In the genomic region with DNA sequence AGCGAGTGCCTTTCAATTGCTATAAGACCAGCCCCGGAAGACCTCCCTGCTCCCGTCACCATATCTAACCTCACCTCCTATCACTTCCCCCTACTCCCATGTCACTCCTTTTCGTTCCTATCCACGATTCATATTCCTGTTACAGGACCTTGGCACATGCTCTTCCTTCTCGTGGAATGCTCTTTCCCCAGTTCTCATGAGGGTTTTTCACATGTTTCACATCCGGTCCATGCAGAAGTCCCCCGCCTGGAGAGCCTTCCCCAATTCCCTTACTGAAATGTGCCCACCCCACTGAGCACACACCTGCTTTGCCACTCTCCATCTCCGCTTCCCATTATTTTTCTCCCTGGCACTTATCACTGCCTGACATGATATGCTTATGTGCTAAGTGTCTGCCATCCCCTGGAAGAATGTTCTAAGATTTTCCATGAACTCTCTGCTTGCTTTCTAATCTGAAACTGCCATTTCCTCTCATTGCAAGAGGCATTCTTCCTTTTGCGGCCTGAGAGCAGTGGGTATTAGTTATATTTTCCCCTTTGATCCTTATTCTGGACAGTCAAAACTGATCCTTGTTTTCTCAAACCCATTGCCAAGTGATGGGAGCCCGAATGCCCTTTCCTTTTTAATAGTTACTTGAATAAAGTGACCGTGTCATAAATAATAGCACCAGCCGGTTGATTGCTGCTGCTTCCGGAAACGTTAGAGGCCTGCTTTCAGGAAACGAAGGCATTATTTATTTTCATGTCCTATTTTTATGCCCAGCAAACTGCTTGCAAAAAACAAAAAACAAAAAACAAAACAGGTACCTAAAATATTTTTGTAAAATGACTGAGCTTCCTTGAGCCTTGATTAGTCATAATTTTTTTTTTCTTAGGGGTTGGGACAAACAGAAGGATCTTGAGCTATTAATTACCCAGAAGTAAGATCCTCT, we compare ENCODE assay signal across 1 cellular context.
TF ChIP-seq lines count a peak whose summit lies in the region.

No MANE protein-coding gene starts in this region.

TF ChIP-seq in GM12878, 131 proteins besides CTCF, POLR2A, EP300 and RAD21 (continued from another document):
- TF ChIP-seq, protein P1, sequence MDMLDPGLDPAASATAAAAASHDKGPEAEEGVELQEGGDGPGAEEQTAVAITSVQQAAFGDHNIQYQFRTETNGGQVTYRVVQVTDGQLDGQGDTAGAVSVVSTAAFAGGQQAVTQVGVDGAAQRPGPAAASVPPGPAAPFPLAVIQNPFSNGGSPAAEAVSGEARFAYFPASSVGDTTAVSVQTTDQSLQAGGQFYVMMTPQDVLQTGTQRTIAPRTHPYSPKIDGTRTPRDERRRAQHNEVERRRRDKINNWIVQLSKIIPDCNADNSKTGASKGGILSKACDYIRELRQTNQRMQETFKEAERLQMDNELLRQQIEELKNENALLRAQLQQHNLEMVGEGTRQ (IDR thresholded peaks at IDR 0.05; ENCODE audit: borderline replicate concordance, low read depth, low read length): no peak
- TF ChIP-seq JUNB (IDR thresholded peaks at IDR 0.05): 0 out of 2 replicates have a peak, but pooled peaks have one; percentile 7
- TF ChIP-seq EZH2 (IDR thresholded peaks at IDR 0.05; ENCODE audit: borderline replicate concordance, control insufficient read depth, low read depth, low read length): no peak
- no peak for TF ChIP-seq SREBF2 (IDR thresholded peaks at IDR 0.05; ENCODE audit: low read length)
- no peak for TF ChIP-seq CBX3 (IDR thresholded peaks at IDR 0.05; ENCODE audit: borderline replicate concordance, low read depth)
- TF ChIP-seq FOXM1 (IDR thresholded peaks at IDR 0.05; ENCODE audit: low read depth, low read length): peak; percentile 31; the same call in 1 of the 2 replicates
- TF ChIP-seq, protein P2, sequence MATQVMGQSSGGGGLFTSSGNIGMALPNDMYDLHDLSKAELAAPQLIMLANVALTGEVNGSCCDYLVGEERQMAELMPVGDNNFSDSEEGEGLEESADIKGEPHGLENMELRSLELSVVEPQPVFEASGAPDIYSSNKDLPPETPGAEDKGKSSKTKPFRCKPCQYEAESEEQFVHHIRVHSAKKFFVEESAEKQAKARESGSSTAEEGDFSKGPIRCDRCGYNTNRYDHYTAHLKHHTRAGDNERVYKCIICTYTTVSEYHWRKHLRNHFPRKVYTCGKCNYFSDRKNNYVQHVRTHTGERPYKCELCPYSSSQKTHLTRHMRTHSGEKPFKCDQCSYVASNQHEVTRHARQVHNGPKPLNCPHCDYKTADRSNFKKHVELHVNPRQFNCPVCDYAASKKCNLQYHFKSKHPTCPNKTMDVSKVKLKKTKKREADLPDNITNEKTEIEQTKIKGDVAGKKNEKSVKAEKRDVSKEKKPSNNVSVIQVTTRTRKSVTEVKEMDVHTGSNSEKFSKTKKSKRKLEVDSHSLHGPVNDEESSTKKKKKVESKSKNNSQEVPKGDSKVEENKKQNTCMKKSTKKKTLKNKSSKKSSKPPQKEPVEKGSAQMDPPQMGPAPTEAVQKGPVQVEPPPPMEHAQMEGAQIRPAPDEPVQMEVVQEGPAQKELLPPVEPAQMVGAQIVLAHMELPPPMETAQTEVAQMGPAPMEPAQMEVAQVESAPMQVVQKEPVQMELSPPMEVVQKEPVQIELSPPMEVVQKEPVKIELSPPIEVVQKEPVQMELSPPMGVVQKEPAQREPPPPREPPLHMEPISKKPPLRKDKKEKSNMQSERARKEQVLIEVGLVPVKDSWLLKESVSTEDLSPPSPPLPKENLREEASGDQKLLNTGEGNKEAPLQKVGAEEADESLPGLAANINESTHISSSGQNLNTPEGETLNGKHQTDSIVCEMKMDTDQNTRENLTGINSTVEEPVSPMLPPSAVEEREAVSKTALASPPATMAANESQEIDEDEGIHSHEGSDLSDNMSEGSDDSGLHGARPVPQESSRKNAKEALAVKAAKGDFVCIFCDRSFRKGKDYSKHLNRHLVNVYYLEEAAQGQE (IDR thresholded peaks at IDR 0.05; ENCODE audit: low read depth, low read length): no peak
- TF ChIP-seq NFIC (IDR thresholded peaks at IDR 0.05; ENCODE audit: low read depth, low read length): peak; percentile 53
- TF ChIP-seq, protein P3, sequence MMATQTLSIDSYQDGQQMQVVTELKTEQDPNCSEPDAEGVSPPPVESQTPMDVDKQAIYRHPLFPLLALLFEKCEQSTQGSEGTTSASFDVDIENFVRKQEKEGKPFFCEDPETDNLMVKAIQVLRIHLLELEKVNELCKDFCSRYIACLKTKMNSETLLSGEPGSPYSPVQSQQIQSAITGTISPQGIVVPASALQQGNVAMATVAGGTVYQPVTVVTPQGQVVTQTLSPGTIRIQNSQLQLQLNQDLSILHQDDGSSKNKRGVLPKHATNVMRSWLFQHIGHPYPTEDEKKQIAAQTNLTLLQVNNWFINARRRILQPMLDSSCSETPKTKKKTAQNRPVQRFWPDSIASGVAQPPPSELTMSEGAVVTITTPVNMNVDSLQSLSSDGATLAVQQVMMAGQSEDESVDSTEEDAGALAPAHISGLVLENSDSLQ (IDR thresholded peaks at IDR 0.05): no peak
- TF ChIP-seq CREM (IDR thresholded peaks at IDR 0.05; ENCODE audit: low read depth): no peak
- no peak for TF ChIP-seq IKZF2 (IDR thresholded peaks at IDR 0.05)
- TF ChIP-seq, protein P4, sequence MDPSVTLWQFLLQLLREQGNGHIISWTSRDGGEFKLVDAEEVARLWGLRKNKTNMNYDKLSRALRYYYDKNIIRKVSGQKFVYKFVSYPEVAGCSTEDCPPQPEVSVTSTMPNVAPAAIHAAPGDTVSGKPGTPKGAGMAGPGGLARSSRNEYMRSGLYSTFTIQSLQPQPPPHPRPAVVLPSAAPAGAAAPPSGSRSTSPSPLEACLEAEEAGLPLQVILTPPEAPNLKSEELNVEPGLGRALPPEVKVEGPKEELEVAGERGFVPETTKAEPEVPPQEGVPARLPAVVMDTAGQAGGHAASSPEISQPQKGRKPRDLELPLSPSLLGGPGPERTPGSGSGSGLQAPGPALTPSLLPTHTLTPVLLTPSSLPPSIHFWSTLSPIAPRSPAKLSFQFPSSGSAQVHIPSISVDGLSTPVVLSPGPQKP (IDR thresholded peaks at IDR 0.05; ENCODE audit: low read depth, low read length): no peak
